Comparison of ENCODE assay signal across 8 cellular contexts in the genomic region with DNA sequence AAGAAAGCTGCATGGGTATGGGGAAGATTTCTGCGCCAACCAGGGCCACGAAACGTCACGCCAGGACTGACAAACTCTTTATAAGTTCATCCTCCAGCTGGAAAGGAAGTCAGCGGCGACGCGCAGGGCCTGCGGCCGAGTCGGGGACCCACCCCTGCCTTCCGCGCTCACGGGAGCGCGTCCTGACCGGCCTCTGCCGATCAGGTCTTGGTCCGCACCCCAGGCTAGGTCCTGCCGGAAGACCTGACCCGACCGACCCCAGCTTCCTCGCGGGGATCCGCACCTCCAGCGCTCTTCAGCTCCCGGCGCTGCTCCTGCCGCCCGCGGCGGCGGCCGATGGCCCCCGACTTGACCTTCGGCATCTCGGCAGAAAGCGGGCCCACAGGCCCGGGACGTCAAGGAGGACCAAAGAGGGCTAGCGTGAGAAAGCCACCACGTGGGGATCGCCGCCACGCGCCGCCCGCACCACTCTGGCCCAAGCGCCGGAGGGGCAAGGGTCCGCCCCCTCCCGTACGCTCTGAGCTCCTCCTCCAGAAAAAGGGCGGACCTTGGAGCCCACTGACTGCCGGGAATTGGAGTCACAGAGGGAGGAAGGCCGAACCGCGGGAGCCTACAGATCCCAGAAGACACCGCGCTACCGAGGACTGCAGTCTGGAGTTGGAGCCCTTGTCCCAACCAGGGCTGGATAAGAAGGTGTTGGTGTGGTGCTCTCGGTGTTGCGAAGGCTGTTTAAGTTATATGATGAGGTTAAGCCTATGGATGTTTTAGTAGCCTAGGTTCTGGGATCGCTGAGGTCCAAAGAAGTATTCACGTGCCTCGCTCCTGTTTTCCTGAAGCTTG. TPM values are rescaled to one million over a fixed set of nuclear protein-coding genes. Genes with fewer than 3 reads are reported as not detected.
DNase-seq lines count a peak whose midpoint lies in the region; ATAC-seq lines count a peak whose summit lies in the region.

A gene (minus strand): TSS at position 495 of the 840 bp plus-strand sequence. CDS start 133 bp downstream, at position 362.

- peaks cover 36% of the 10 kb centered on the region for H3K36me3 ChIP-seq in BLaER1

- peak within 1 kb of the TSS; percentile 94 for H3K9ac ChIP-seq in BLaER1

- H3K27ac ChIP-seq in BLaER1, result peak within 1 kb of the TSS; percentile 94

- CTCF ChIA-PET in activated CD4-positive, alpha-beta T cell treated with anti-CD3 and anti-CD28 coated beads, Interleukin-2, amount 10 ng/mL, durations not matched to agents 7 days and 5 days (lab: Charles Lee), result interaction anchor here (0.6 to 3.6 kb wide), 15 partner anchors 9 to 200 kb away, joined by 3 to 22 read pairs (median 3); a partner anchor contains a TSS

- H3K4me3 ChIP-seq in BLaER1, result peak within 1 kb of the TSS; percentile 90

- H3K27ac Mint-ChIP-seq in activated CD4-positive, alpha-beta T cell treated with anti-CD3 and anti-CD28 coated beads, Interleukin-2, amount 10 ng/mL, durations not matched to agents 7 days and 5 days, result peak within 1 kb of the TSS; percentile 92

- intact Hi-C loops in left colon (cut with DNase I, micrococcal nuclease), result no loop called here

- H3K4me3 Mint-ChIP-seq in activated CD4-positive, alpha-beta T cell treated with anti-CD3 and anti-CD28 coated beads, Interleukin-2, amount 10 ng/mL, durations not matched to agents 7 days and 5 days, result peak within 1 kb of the TSS; percentile 100

- peaks cover 20% of the 10 kb centered on the region; the same call in 1 of the 2 replicates for H4K20me1 ChIP-seq in BLaER1

- POLR2A ChIA-PET in activated CD4-positive, alpha-beta T cell treated with anti-CD3 and anti-CD28 coated beads, Interleukin-2, amount 10 ng/mL, durations not matched to agents 7 days and 5 days (lab: Charles Lee), result interaction anchor here (0.6 to 2.2 kb wide), 4 partner anchors 9 to 131 kb away, joined by 3 to 8 read pairs (median 4); a partner anchor contains a TSS

- H3K4me1 Mint-ChIP-seq in activated CD4-positive, alpha-beta T cell treated with anti-CD3 and anti-CD28 coated beads, Interleukin-2, amount 10 ng/mL, durations not matched to agents 7 days and 5 days, result peaks cover 31% of the 10 kb centered on the region

- no peaks in the 10 kb centered on the region for H3K27me3 Mint-ChIP-seq in activated CD4-positive, alpha-beta T cell treated with anti-CD3 and anti-CD28 coated beads, Interleukin-2, amount 10 ng/mL, durations not matched to agents 7 days and 5 days

- peak within 1 kb of the TSS; percentile 93 for H3K4me2 ChIP-seq in BLaER1

- H3K9me3 Mint-ChIP-seq in activated CD4-positive, alpha-beta T cell treated with anti-CD3 and anti-CD28 coated beads, Interleukin-2, amount 10 ng/mL, durations not matched to agents 7 days and 5 days, result no peaks in the 10 kb centered on the region

- H3K9me3 ChIP-seq in BLaER1, result no peaks in the 10 kb centered on the region

- DNase-seq in NCI-H69 (lab: John Stamatoyannopoulos, UW) (peak; percentile 99), cortex of kidney (lab: John Stamatoyannopoulos, UW) (peak; percentile 58), left colon (peak; percentile 95 to 97)
- DNase-seq in activated CD4-positive, alpha-beta T cell treated with anti-CD3 and anti-CD28 coated beads, Interleukin-2, amount 10 ng/mL, durations not matched to agents 7 days and 5 days, result peak; percentile 96
- DNase-seq in stimulated activated CD4-positive, alpha-beta T cell treated with anti-CD3 and anti-CD28 coated beads, Interleukin-1b, Interleukin-23, amount 100 ng/mL, for 48 hours, result peak; percentile 96

- H3K4me1 ChIP-seq in BLaER1, result peaks cover 35% of the 10 kb centered on the region

- no peaks in the 10 kb centered on the region for H3K27me3 ChIP-seq in BLaER1

- ATAC-seq in GM19328 (IDR thresholded peaks at IDR 0.05; ENCODE audit: unreplicated experiment), result peak; percentile 95
- peak; percentile 96 for ATAC-seq in HG03520 (IDR thresholded peaks at IDR 0.05; ENCODE audit: unreplicated experiment)
- peak; percentile 97 for ATAC-seq in left colon

- H3K36me3 Mint-ChIP-seq in activated CD4-positive, alpha-beta T cell treated with anti-CD3 and anti-CD28 coated beads, Interleukin-2, amount 10 ng/mL, durations not matched to agents 7 days and 5 days (ENCODE audit: low read depth), result peaks cover 18% of the 10 kb centered on the region

RNA-seq across cellular contexts. Expression of the gene that starts here (rescaled TPM):
- total RNA-seq in activated CD4-positive, alpha-beta T cell treated with anti-CD3 and anti-CD28 coated beads, Interleukin-2, amount 10 ng/mL, durations not matched to agents 7 days and 5 days, result 10 to 100 TPM; 21.5 to 25.5 TPM
- 10 to 100 TPM in 1 of 2 donors, 1 to 10 TPM in 1; 9.6 to 10.0 TPM for total RNA-seq in left colon

Comparison
In these comparisons a context has a peak if more than half of its experiments do, and no peak if none do; other contexts are left out.
1. Peak in every context shown above with its lines: DNase-seq, ATAC-seq, H3K4me3 ChIP-seq and H3K27ac ChIP-seq.